In genomic region chr17:38510424-38511125, GRCh38 we compare ENCODE assay signal across 8 cellular contexts.
A peak's percentile ranks its signal among the peaks of the same experiment; 100 is the strongest.
DNase-seq lines count a peak whose midpoint lies in the region; ATAC-seq, FAIRE-seq and TF ChIP-seq lines count a peak whose summit lies in the region.

No MANE protein-coding gene starts in this region.

- DNase-seq in AG20443 (ENCODE audit: low spot score): peak; percentile 61
- peak in 1 of 2 experiments; percentile 82 for DNase-seq in H1 (ENCODE audit: low read depth in 1 of 2, low spot score in 2 of 2)
- peak in 1 of 3 donors; percentile 51 for DNase-seq in mucosa of descending colon
- DNase-seq in stimulated activated CD4-positive, alpha-beta T cell treated with anti-CD3 and anti-CD28 coated beads, Interleukin-4, amount 100 ng/mL, for 4 hours: no peak
- DNase-seq in MM.1S: no peak
- DNase-seq in NCI-H146 treated with DMSO at 0.1 percent for 48 hours (lab: John Stamatoyannopoulos, UW; ENCODE audit: unreplicated experiment): no peak

- H2BK20ac ChIP-seq in H1 (ENCODE audit: low read length): no peak overlapping the region

- TF ChIP-seq RAD21 in H1 (IDR thresholded peaks at IDR 0.05 in 1 of 2, conservative IDR thresholded peaks at IDR 0.05 in 1 of 2; ENCODE audit: low read depth in 2 of 2, low read length in 2 of 2): peak in 1 of 2 experiments; percentile 48; a peak in 3 of 4 replicates

- no peak overlapping the region for H4K91ac ChIP-seq in H1 (replicated peaks; ENCODE audit: insufficient read length, low read length)

- H3K4me2 ChIP-seq in H1 (ENCODE audit: insufficient read depth in 1 of 2, low read depth in 2 of 2, low read length in 2 of 2) (peak overlapping the region; percentile 83 to 95), MM.1S (ENCODE audit: low read depth, low read length) (no peak overlapping the region)

- H3K9me2 ChIP-seq in MM.1S (replicated peaks; ENCODE audit: insufficient read depth, low read length): no peaks in the 10 kb centered on the region

- H4K20me1 ChIP-seq in H1 (replicated peaks in 1 of 2; ENCODE audit: control insufficient read depth in 1 of 2, insufficient read depth in 2 of 2, low read length in 2 of 2) (peaks cover 0 to 3% of the 10 kb centered on the region in 2 experiments), MM.1S (ENCODE audit: insufficient read depth, low read length) (no peaks in the 10 kb centered on the region)

- no peak overlapping the region for H2BK5ac ChIP-seq in H1 (ENCODE audit: low read depth, low read length)

- no peak overlapping the region for H3K23ac ChIP-seq in H1 (ENCODE audit: insufficient read length)

- FAIRE-seq in H1 (lab: Jason Lieb, UNC): no peak

- H2BK120ac ChIP-seq in H1 (replicated peaks; ENCODE audit: low read depth, low read length): no peak overlapping the region

- H3K9me3 ChIP-seq in HUES48 (ENCODE audit: control insufficient read depth, insufficient read depth, low read length) (no peaks in the 10 kb centered on the region), H1 (ENCODE audit: insufficient read depth in 2 of 2, low read depth in 1 of 2, low read length in 1 of 2) (no peaks in the 10 kb centered on the region), mucosa of descending colon (no peaks in the 10 kb centered on the region), MM.1S (replicated peaks; ENCODE audit: insufficient read depth, low read length) (no peaks in the 10 kb centered on the region)

- peak overlapping the region; percentile 29; the same call in 1 of the 2 replicates for H2BK15ac ChIP-seq in H1 (ENCODE audit: low read length)

- intact Hi-C loops in mucosa of descending colon (cut with DNase I, micrococcal nuclease): no loop called here

- no peaks in the 10 kb centered on the region for H3K79me1 ChIP-seq in H1 (ENCODE audit: low read depth, low read length)

- H3K79me2 ChIP-seq in H1 (ENCODE audit: control insufficient read depth in 1 of 2, insufficient read depth in 2 of 2, low read length in 2 of 2) (no peaks in the 10 kb centered on the region), MM.1S (ENCODE audit: low read length) (no peaks in the 10 kb centered on the region)

- H3K27me3 ChIP-seq in HUES48 (ENCODE audit: control insufficient read depth, insufficient read depth, low read length) (peaks cover 34% of the 10 kb centered on the region), H1 (replicated peaks in 1 of 4; ENCODE audit: control insufficient read depth in 3 of 4, extremely low read depth in 1 of 4, insufficient read depth in 3 of 4, low read length in 3 of 4) (peaks cover 0 to 24% (median 11%) of the 10 kb centered on the region in 4 experiments; a peak in 4 of 7 replicates), MM.1S (replicated peaks; ENCODE audit: insufficient read depth, low read length) (no peaks in the 10 kb centered on the region)

- POLR2A ChIA-PET in H1 (lab: Charles Lee; ENCODE audit: partially characterized antibody): interaction anchor here (0.7 to 2.6 kb wide), 22 partner anchors 10 to 183 kb away, joined by 3 to 6 read pairs (median 3); partner anchors contain the start of gene SOCS7

- H2AK5ac ChIP-seq in H1 (ENCODE audit: low read depth, low read length): no peak overlapping the region

- peak overlapping the region; percentile 26; the same call in 1 of the 2 replicates for H4K8ac ChIP-seq in H1 (ENCODE audit: extremely low read depth, insufficient read depth, low read length)

- H3K4me1 ChIP-seq in HUES48 (ENCODE audit: control insufficient read depth, insufficient read depth, low read length) (peaks cover 25% of the 10 kb centered on the region), H1 (replicated peaks in 1 of 4; ENCODE audit: control insufficient read depth in 3 of 4, insufficient read depth in 4 of 4, low read length in 3 of 4) (peaks cover 4 to 28% (median 21%) of the 10 kb centered on the region in 4 experiments), mucosa of descending colon (ENCODE audit: low read depth) (peaks cover 13% of the 10 kb centered on the region), MM.1S (ENCODE audit: low read length) (no peaks in the 10 kb centered on the region)

- no peak for TF ChIP-seq EP300 in H1 (IDR thresholded peaks at IDR 0.05; ENCODE audit: borderline replicate concordance in 1 of 2, low read depth in 2 of 2, low read length in 2 of 2)

- H4K5ac ChIP-seq in H1 (ENCODE audit: insufficient read length, low read depth, low read length): no peak overlapping the region

- TF ChIP-seq CTCF in H1 (IDR thresholded peaks at IDR 0.05; ENCODE audit: control extremely low read depth in 1 of 3, insufficient read depth in 1 of 3, low read depth in 1 of 3, low read length in 3 of 3) (peak; percentile 33 to 74 (median 48)), mucosa of descending colon (IDR thresholded peaks at IDR 0.05) (no peak), MM.1S (IDR thresholded peaks at IDR 0.05; ENCODE audit: low read length) (no peak)

- no peaks in the 10 kb centered on the region for H3F3A ChIP-seq in MM.1S (ENCODE audit: insufficient read depth, low read length)

- ATAC-seq in mucosa of descending colon: peak; percentile 73
- no peak for ATAC-seq in GM18505 (IDR thresholded peaks at IDR 0.05; ENCODE audit: unreplicated experiment)

- H2BK12ac ChIP-seq in H1 (ENCODE audit: low read depth, low read length): 0 out of 2 replicates have a peak overlapping the region, but pooled peaks have one; percentile 27

- no peak overlapping the region for H3K4ac ChIP-seq in H1 (replicated peaks; ENCODE audit: insufficient read length, low read depth, low read length)

- no peak overlapping the region for H3K14ac ChIP-seq in H1 (ENCODE audit: insufficient read length)

- H3K27ac ChIP-seq in HUES48 (ENCODE audit: low read depth, low read length): no peak overlapping the region
- H3K27ac ChIP-seq in H1 (ENCODE audit: low read depth, low read length): no peak overlapping the region
- H3K27ac ChIP-seq in MM.1S (ENCODE audit: low read length): no peak overlapping the region

- H3K9ac ChIP-seq in HUES48 (ENCODE audit: low read depth, low read length): 0 out of 2 replicates have a peak overlapping the region, but pooled peaks have one; percentile 1
- H3K9ac ChIP-seq in H1 (replicated peaks in 1 of 4; ENCODE audit: extremely low read depth in 1 of 4, low read depth in 3 of 4, low read length in 3 of 4): peak overlapping the region in 3 of 4 experiments; percentile 25 to 56 (median 33); a peak in 3 of 7 replicates
- H3K9ac ChIP-seq in MM.1S (ENCODE audit: low read length): no peak overlapping the region

- peaks cover 19% of the 10 kb centered on the region for H3K23me2 ChIP-seq in H1 (ENCODE audit: low read depth, low read length)

- H3K36me3 ChIP-seq in HUES48 (ENCODE audit: control insufficient read depth, insufficient read depth, low read length): peaks cover 11% of the 10 kb centered on the region
- H3K36me3 ChIP-seq in H1 (ENCODE audit: control insufficient read depth in 2 of 4, insufficient read depth in 4 of 4, low read length in 3 of 4): peaks cover 0 to 5% (median 0%) of the 10 kb centered on the region in 4 experiments; a peak in 1 of 8 replicates
- no peaks in the 10 kb centered on the region for H3K36me3 ChIP-seq in mucosa of descending colon (ENCODE audit: low read depth)
- H3K36me3 ChIP-seq in MM.1S (replicated peaks; ENCODE audit: insufficient read depth, low read length): no peaks in the 10 kb centered on the region

- CTCF ChIA-PET in H1 (lab: Charles Lee; ENCODE audit: partially characterized antibody): interaction anchor here (0.8 to 14.4 kb wide), 15 partner anchors 13 to 166 kb away, joined by 3 to 190 read pairs (median 8); partner anchors contain the start of gene EPOP

- peak overlapping the region; percentile 71; the same call in 1 of the 2 replicates for H3K18ac ChIP-seq in H1 (ENCODE audit: extremely low read depth, low read length)

- H2AFZ ChIP-seq in H1 (ENCODE audit: low read length) (no peak overlapping the region), MM.1S (ENCODE audit: low read length) (no peak overlapping the region)

- 2% methylated on average over 40 of the region's 85 CpGs; no CpG with 5 or more reads in 1 of the 2 experiments for WGBS in H1 (ENCODE audit: extremely low coverage in 1 of 2, insufficient coverage in 1 of 2, insufficient read length in 1 of 2, insufficient replicate concordance in 2 of 2, low coverage in 1 of 2, low lambda C conversion rate in 2 of 2, missing lambda C conversion rate in 1 of 2), 2 experiments

- TF ChIP-seq POLR2A in H1 (IDR thresholded peaks at IDR 0.05; ENCODE audit: control extremely low read depth in 1 of 2, low read depth in 2 of 2, low read length in 2 of 2) (no peak; a peak in 1 of 3 replicates), GM18505 (IDR thresholded peaks at IDR 0.05; ENCODE audit: borderline replicate concordance, extremely low read depth, insufficient read depth, insufficient read length) (no peak)

- H3K4me3 ChIP-seq in HUES48 (ENCODE audit: low read depth, low read length) (peak overlapping the region; percentile 44), H1 (ENCODE audit: extremely low read depth in 1 of 4, insufficient read depth in 2 of 4, low read depth in 3 of 4, low read length in 4 of 4) (peak overlapping the region; percentile 22 to 59 (median 38)), mucosa of descending colon (no peak overlapping the region), MM.1S (ENCODE audit: low read length) (no peak overlapping the region)

- no peak overlapping the region for H3K56ac ChIP-seq in H1 (replicated peaks; ENCODE audit: insufficient read length, low read depth, low read length)

TF ChIP-seq in H1, 55 proteins besides CTCF, POLR2A, EP300 and RAD21 (continues in another document):
- TF ChIP-seq YY1 (IDR thresholded peaks at IDR 0.05; ENCODE audit: low read depth, low read length) (no peak), CHD2 (IDR thresholded peaks at IDR 0.05; ENCODE audit: low read length) (no peak), KDM4A (IDR thresholded peaks at IDR 0.05; ENCODE audit: low read depth, low read length, severe bottlenecking) (peak; percentile 34), SP1 (IDR thresholded peaks at IDR 0.05; ENCODE audit: low read depth, low read length) (no peak), PHF8 (conservative IDR thresholded peaks at IDR 0.05; ENCODE audit: low read depth, low read length) (no peak), SIRT6 (IDR thresholded peaks at IDR 0.05; ENCODE audit: low read length) (no peak), TBP (IDR thresholded peaks at IDR 0.05; ENCODE audit: low read depth, low read length) (no peak), NANOG (IDR thresholded peaks at IDR 0.05; ENCODE audit: insufficient read depth, low read depth, low read length, poor library complexity, severe bottlenecking) (peak; percentile 17), TEAD4 (IDR thresholded peaks at IDR 0.05; ENCODE audit: low read depth, low read length) (no peak), E2F6 (IDR thresholded peaks at IDR 0.05) (no peak)

Comparison
In these comparisons a context has a peak if more than half of its experiments do, and no peak if none do; other contexts are left out.
1. H3K4me3 ChIP-seq: peak in HUES48 (single experiment) and H1 (4 of 4); none in mucosa of descending colon (single experiment) and MM.1S (single experiment).
2. CTCF ChIP-seq: peak in H1 (3 of 3); none in mucosa of descending colon (single experiment) and MM.1S (single experiment).